ENCODE assay signal across 10 cellular contexts in the genomic region with DNA sequence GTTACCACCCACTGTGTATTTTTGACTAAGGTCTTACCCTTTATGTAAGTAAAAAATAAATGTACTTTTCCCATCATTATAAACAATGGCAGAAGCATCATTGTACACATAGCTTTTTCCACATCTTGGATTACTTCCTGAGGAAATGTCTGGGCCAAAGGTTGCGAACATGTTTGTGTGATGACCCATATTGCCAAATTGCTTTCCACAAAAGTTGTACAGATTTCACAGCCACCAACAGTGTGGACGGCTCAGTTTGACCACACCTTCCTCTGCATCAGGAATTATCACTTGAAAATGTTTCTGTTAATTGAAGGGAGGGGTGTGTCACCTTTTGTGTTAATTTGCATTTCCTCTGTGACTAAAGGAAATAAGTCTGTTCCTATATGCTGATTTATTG. TPM values are rescaled to one million over a fixed set of nuclear protein-coding genes. Genes with fewer than 3 reads are reported as not detected.
A peak's percentile ranks its signal among the peaks of the same experiment; 100 is the strongest.
DNase-seq lines count a peak whose midpoint lies in the region; ATAC-seq and TF ChIP-seq lines count a peak whose summit lies in the region.
"Had no signal": no experiment of that assay in that cellular context is flagged by ENCODE, and none has a peak within 500 bp of the region (broad histone marks: within the 10 kb centered on the region; RNA-seq: fewer than 3 reads in every experiment).

No MANE protein-coding gene starts in this region.

- peak overlapping the region; percentile 82 for H3K27ac ChIP-seq in caudate nucleus (ENCODE audit: low read depth, low read length)
- no peak overlapping the region for H3K27ac ChIP-seq in liver (ENCODE audit: low read depth in 1 of 2, low read length in 2 of 2)
- H3K27ac ChIP-seq in transverse colon: peak overlapping the region; percentile 76 to 89 (median 76)
- H3K27ac ChIP-seq: HL-60 had no signal

- intact Hi-C loops in transverse colon (cut with DNase I; ENCODE audit: low total_unique reads): no loop called here

- TF ChIP-seq RAD21 in liver (IDR thresholded peaks at IDR 0.05): no peak

- 52% methylated on average over 2 of the region's 2 CpGs for WGBS in liver
- 42 to 50% methylated on average over 2 of the region's 2 CpGs for WGBS in transverse colon (ENCODE audit: low coverage in 1 of 2), 2 donors

- TF ChIP-seq CTCF in liver (IDR thresholded peaks at IDR 0.05; ENCODE audit: low read depth, low read length, missing input control) (no peak), transverse colon (IDR thresholded peaks at IDR 0.05) (no peak)

- DNase-seq in NOMO-1 treated with DMSO at 0.1 percent for 48 hours (lab: John Stamatoyannopoulos, UW; ENCODE audit: unreplicated experiment) (peak; percentile 11), NOMO-1 treated with dmso at 0.1 percent for 144 hours (lab: John Stamatoyannopoulos, UW; ENCODE audit: unreplicated experiment) (no peak), caudate nucleus (lab: John Stamatoyannopoulos, UW) (no peak), transverse colon (no peak)
- DNase-seq in activated effector memory CD4-positive, alpha-beta T cell treated with anti-CD3 and anti-CD28 coated beads, Interleukin-2, amount 50 U/mL, for 16 hours: no peak
- DNase-seq: stimulated activated naive CD8-positive, alpha-beta T cell treated with anti-CD3 and anti-CD28 coated beads, Interleukin-15, amount 100 ng/mL, for 72 hours had no signal

- ATAC-seq in GM21526 (IDR thresholded peaks at IDR 0.05; ENCODE audit: low FRiP score, unreplicated experiment) (no peak), HG03159 (IDR thresholded peaks at IDR 0.05; ENCODE audit: unreplicated experiment) (no peak)

- H3K4me3 ChIP-seq in liver (ENCODE audit: low read depth in 1 of 3, low read length in 3 of 3): no peak overlapping the region
- no peak overlapping the region for H3K4me3 ChIP-seq in transverse colon

- TF ChIP-seq EP300 in transverse colon (IDR thresholded peaks at IDR 0.05; ENCODE audit: low read depth): no peak

- no peaks in the 10 kb centered on the region for H3K9me3 ChIP-seq in liver (ENCODE audit: control insufficient read depth in 4 of 4, low read length in 3 of 4)
- H3K9me3 ChIP-seq in transverse colon: no peaks in the 10 kb centered on the region

- H3K36me3 ChIP-seq in liver (ENCODE audit: control insufficient read depth in 4 of 4, insufficient read depth in 3 of 4, low read depth in 1 of 4, low read length in 3 of 4): no peaks in the 10 kb centered on the region
- no peaks in the 10 kb centered on the region for H3K36me3 ChIP-seq in transverse colon

- H3K9ac ChIP-seq in liver (ENCODE audit: low read depth in 1 of 2, low read length in 2 of 2): no peak overlapping the region

- H3K4me1 ChIP-seq in liver (ENCODE audit: control insufficient read depth in 4 of 4, insufficient read depth in 4 of 4, low read length in 3 of 4) (peaks cover 2 to 10% (median 6%) of the 10 kb centered on the region in 4 donors), transverse colon (peaks cover 0 to 36% (median 11%) of the 10 kb centered on the region in 4 donors)

- H3K27me3 ChIP-seq in liver (ENCODE audit: control insufficient read depth in 4 of 4, insufficient read depth in 4 of 4, low read length in 3 of 4): no peaks in the 10 kb centered on the region
- H3K27me3 ChIP-seq in transverse colon: no peaks in the 10 kb centered on the region

- TF ChIP-seq POLR2A in transverse colon (IDR thresholded peaks at IDR 0.05): no peak

- in situ Hi-C loops in transverse colon (cut with MboI; ENCODE audit: low pct_ligation_motif_present in 1 of 4, low pct_unique_long_range_greater_than_20kb in 1 of 4, low sequenced_read_pairs in 3 of 4): loop anchor here in 1 of 4 donors (10.0 kb wide), 1 partner anchor 64 kb away; no protein-coding TSS in a partner anchor

TF ChIP-seq in liver, 16 proteins besides CTCF, POLR2A, EP300 and RAD21:
- TF ChIP-seq, protein P1, sequence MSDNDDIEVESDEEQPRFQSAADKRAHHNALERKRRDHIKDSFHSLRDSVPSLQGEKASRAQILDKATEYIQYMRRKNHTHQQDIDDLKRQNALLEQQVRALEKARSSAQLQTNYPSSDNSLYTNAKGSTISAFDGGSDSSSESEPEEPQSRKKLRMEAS (IDR thresholded peaks at IDR 0.05): no peak
- TF ChIP-seq FOXA1 (IDR thresholded peaks at IDR 0.05) (no peak), HNF4A (conservative IDR thresholded peaks at IDR 0.05) (no peak), NR2F2 (IDR thresholded peaks at IDR 0.05) (peak; percentile 72), JUND (IDR thresholded peaks at IDR 0.05) (no peak), RXRA (IDR thresholded peaks at IDR 0.05) (peak in 1 of 2 donors; percentile 21), TAF1 (conservative IDR thresholded peaks at IDR 0.05) (no peak), YY1 (IDR thresholded peaks at IDR 0.05) (no peak), EGR1 (IDR thresholded peaks at IDR 0.05; ENCODE audit: low read depth in 2 of 2) (no peak)
- TF ChIP-seq, protein P2, sequence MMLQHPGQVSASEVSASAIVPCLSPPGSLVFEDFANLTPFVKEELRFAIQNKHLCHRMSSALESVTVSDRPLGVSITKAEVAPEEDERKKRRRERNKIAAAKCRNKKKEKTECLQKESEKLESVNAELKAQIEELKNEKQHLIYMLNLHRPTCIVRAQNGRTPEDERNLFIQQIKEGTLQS (IDR thresholded peaks at IDR 0.05): no peak
- TF ChIP-seq, protein P3, sequence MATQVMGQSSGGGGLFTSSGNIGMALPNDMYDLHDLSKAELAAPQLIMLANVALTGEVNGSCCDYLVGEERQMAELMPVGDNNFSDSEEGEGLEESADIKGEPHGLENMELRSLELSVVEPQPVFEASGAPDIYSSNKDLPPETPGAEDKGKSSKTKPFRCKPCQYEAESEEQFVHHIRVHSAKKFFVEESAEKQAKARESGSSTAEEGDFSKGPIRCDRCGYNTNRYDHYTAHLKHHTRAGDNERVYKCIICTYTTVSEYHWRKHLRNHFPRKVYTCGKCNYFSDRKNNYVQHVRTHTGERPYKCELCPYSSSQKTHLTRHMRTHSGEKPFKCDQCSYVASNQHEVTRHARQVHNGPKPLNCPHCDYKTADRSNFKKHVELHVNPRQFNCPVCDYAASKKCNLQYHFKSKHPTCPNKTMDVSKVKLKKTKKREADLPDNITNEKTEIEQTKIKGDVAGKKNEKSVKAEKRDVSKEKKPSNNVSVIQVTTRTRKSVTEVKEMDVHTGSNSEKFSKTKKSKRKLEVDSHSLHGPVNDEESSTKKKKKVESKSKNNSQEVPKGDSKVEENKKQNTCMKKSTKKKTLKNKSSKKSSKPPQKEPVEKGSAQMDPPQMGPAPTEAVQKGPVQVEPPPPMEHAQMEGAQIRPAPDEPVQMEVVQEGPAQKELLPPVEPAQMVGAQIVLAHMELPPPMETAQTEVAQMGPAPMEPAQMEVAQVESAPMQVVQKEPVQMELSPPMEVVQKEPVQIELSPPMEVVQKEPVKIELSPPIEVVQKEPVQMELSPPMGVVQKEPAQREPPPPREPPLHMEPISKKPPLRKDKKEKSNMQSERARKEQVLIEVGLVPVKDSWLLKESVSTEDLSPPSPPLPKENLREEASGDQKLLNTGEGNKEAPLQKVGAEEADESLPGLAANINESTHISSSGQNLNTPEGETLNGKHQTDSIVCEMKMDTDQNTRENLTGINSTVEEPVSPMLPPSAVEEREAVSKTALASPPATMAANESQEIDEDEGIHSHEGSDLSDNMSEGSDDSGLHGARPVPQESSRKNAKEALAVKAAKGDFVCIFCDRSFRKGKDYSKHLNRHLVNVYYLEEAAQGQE (IDR thresholded peaks at IDR 0.05): no peak

RNA-seq across cellular contexts. Expression of a gene that starts 25.7 kb away (rescaled TPM):
- total RNA-seq in liver: not detected
- not detected for polyA plus RNA-seq in liver
- total RNA-seq in transverse colon: not detected

RNA-seq across cellular contexts. Expression of a gene that starts 45.6 kb away (rescaled TPM):
- total RNA-seq in liver (10 to 100 TPM in 1 of 2 donors, under 1 TPM in 1; 0.33 to 28.9 TPM), transverse colon (10 to 100 TPM in 3 of 4 donors, 1 to 10 TPM in 1; 9.7 to 31.0 (median 23.8) TPM)
- polyA plus RNA-seq in liver: 1 to 10 TPM in 1 of 2 donors, under 1 TPM in 1; 0.61 to 1.5 TPM

Comparison
In these comparisons a context has a peak if more than half of its experiments do, and no peak if none do; other contexts are left out.
1. H3K27ac ChIP-seq: peak in caudate nucleus (single experiment) and transverse colon (4 of 4); none in liver (0 of 2).